In the genomic region with DNA sequence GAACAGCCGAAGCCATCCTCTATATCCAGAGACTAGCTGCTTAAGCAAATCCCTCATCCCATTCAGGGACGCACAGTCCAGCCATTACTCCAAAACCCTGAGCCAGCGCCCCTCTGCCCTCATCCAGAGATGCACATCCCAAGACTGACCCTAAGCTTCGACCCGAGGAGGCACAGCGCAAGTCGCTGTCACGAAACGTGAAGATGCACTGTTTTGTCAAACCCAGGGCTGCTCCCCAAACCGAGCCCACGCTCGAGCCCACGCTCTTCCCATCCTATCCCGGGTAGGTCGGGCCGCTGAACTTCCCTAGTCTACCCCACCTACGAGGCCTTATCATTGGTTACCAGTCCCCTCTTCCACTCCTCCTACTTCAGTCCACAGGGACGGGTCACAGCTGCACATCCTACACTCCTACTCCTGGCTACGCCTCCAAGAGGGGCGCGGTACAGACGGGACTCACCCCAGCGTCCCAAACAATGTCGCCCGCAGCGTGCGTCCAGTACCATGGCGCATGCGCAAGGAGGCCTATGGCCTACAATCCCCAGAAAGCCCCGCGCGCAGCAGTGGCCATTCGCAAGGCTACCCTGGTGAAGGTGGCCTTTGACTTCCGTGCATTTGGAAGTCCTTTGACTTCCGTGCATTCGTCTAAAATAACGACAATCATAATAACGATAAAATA, we compare ENCODE assay signal across 8 cellular contexts. TPM values are rescaled to one million over a fixed set of nuclear protein-coding genes. Genes with fewer than 3 reads are reported as not detected.
A peak's percentile ranks its signal among the peaks of the same experiment; 100 is the strongest.
DNase-seq lines count a peak whose midpoint lies in the region; ATAC-seq and TF ChIP-seq lines count a peak whose summit lies in the region.

A gene (minus strand): TSS at position 501 of the 679 bp plus-strand sequence. CDS start 4,395 bp downstream, outside the sequence.

- no peak for ATAC-seq in HG03460 (IDR thresholded peaks at IDR 0.05; ENCODE audit: unreplicated experiment)

- peak; percentile 65 for DNase-seq in activated naive CD4-positive, alpha-beta T cell treated with Interleukin-2 at 50 U/mL for 16 hours
- no peak for DNase-seq in activated naive CD4-positive, alpha-beta T cell (lab: John Stamatoyannopoulos, UW)
- DNase-seq in activated CD4-positive, alpha-beta T cell treated with anti-CD3 and anti-CD28 coated beads for 1 hour, result peak; percentile 56
- DNase-seq in dermis blood vessel endothelial cell, result peak; percentile 98
- peak; percentile 68 for DNase-seq in stimulated activated CD4-positive, alpha-beta T cell treated with anti-CD3 and anti-CD28 coated beads, Interleukin-2, amount 100 ng/mL, for 4 hours (ENCODE audit: low read depth)
- DNase-seq in NCI-H2196 (lab: John Stamatoyannopoulos, UW; ENCODE audit: unreplicated experiment), result no peak

- no peak for TF ChIP-seq RAD21 in liver (IDR thresholded peaks at IDR 0.05)

- peak within 1 kb of the TSS; percentile 44 to 83 (median 60) for H3K4me3 ChIP-seq in liver (ENCODE audit: low read depth in 1 of 3, low read length in 3 of 3)

- H3K9ac ChIP-seq in liver (ENCODE audit: low read depth in 1 of 2, low read length in 2 of 2), result no peak within 1 kb of the TSS

- TF ChIP-seq CTCF in liver (IDR thresholded peaks at IDR 0.05; ENCODE audit: low read depth, low read length, missing input control), result no peak

- H3K4me1 ChIP-seq in liver (ENCODE audit: control insufficient read depth in 4 of 4, insufficient read depth in 4 of 4, low read length in 3 of 4), result peaks cover 0 to 4% (median 0%) of the 10 kb centered on the region in 4 donors

- no peak within 1 kb of the TSS for H3K27ac ChIP-seq in liver (ENCODE audit: low read depth in 1 of 2, low read length in 2 of 2)

- WGBS in liver, result 3% methylated on average over 38 of the region's 38 CpGs

- peaks cover 5 to 22% (median 8%) of the 10 kb centered on the region in 4 donors for H3K9me3 ChIP-seq in liver (ENCODE audit: control insufficient read depth in 4 of 4, low read length in 3 of 4)

- no peaks in the 10 kb centered on the region for H3K36me3 ChIP-seq in liver (ENCODE audit: control insufficient read depth in 4 of 4, insufficient read depth in 3 of 4, low read depth in 1 of 4, low read length in 3 of 4)

- no peaks in the 10 kb centered on the region for H3K27me3 ChIP-seq in liver (ENCODE audit: control insufficient read depth in 4 of 4, insufficient read depth in 4 of 4, low read length in 3 of 4)

TF ChIP-seq in liver, 16 proteins besides CTCF, POLR2A, EP300 and RAD21:
- TF ChIP-seq RXRA (IDR thresholded peaks at IDR 0.05) (peak; percentile 10 to 16), HNF4A (conservative IDR thresholded peaks at IDR 0.05) (peak in 1 of 2 donors; percentile 34), FOXA1 (IDR thresholded peaks at IDR 0.05) (peak; percentile 38), YY1 (IDR thresholded peaks at IDR 0.05) (peak; percentile 96), GABPA (IDR thresholded peaks at IDR 0.05 in 1 of 2, conservative IDR thresholded peaks at IDR 0.05 in 1 of 2) (peak in 1 of 2 donors; percentile 94), NR2F2 (IDR thresholded peaks at IDR 0.05) (peak; percentile 62), HNF4G (IDR thresholded peaks at IDR 0.05) (no peak), TAF1 (conservative IDR thresholded peaks at IDR 0.05) (no peak), FOXA2 (IDR thresholded peaks at IDR 0.05) (no peak)
- TF ChIP-seq, protein P1, sequence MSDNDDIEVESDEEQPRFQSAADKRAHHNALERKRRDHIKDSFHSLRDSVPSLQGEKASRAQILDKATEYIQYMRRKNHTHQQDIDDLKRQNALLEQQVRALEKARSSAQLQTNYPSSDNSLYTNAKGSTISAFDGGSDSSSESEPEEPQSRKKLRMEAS (IDR thresholded peaks at IDR 0.05), result peak; percentile 65
- TF ChIP-seq, protein P2, sequence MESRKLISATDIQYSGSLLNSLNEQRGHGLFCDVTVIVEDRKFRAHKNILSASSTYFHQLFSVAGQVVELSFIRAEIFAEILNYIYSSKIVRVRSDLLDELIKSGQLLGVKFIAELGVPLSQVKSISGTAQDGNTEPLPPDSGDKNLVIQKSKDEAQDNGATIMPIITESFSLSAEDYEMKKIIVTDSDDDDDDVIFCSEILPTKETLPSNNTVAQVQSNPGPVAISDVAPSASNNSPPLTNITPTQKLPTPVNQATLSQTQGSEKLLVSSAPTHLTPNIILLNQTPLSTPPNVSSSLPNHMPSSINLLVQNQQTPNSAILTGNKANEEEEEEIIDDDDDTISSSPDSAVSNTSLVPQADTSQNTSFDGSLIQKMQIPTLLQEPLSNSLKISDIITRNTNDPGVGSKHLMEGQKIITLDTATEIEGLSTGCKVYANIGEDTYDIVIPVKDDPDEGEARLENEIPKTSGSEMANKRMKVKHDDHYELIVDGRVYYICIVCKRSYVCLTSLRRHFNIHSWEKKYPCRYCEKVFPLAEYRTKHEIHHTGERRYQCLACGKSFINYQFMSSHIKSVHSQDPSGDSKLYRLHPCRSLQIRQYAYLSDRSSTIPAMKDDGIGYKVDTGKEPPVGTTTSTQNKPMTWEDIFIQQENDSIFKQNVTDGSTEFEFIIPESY (IDR thresholded peaks at IDR 0.05), result peak; percentile 84

RNA-seq across cellular contexts. Expression of the gene that starts here (rescaled TPM):
- total RNA-seq in dermis blood vessel endothelial cell, result 3.2 and 5.8 TPM in 2 replicates
- 1 to 10 TPM in 1 of 2 donors, under 1 TPM in 1; 0.67 to 1.4 TPM for total RNA-seq in liver
- under 1 TPM; 0.23 to 0.32 TPM for polyA plus RNA-seq in liver

Comparison
In these comparisons a context has a peak if more than half of its experiments do, and no peak if none do; other contexts are left out.
1. DNase-seq: peak in activated naive CD4-positive, alpha-beta T cell treated with Interleukin-2 at 50 U/mL for 16 hours (single experiment), activated CD4-positive, alpha-beta T cell treated with anti-CD3 and anti-CD28 coated beads for 1 hour (single experiment), dermis blood vessel endothelial cell (single experiment) and stimulated activated CD4-positive, alpha-beta T cell treated with anti-CD3 and anti-CD28 coated beads, Interleukin-2, amount 100 ng/mL, for 4 hours (single experiment); none in activated naive CD4-positive, alpha-beta T cell (0 of 4) and NCI-H2196 (single experiment).